Comparison of ENCODE assay signal across 17 cellular contexts in genomic region chr1:23795676-23796465, GRCh38. TPM values are rescaled to one million over a fixed set of nuclear protein-coding genes. Genes with fewer than 3 reads are reported as not detected.
DNase-seq lines count a peak whose midpoint lies in the region; ATAC-seq and TF ChIP-seq lines count a peak whose summit lies in the region.
"Had no signal": no experiment of that assay in that cellular context is flagged by ENCODE, and none has a peak within 500 bp of the region (broad histone marks: within the 10 kb centered on the region; RNA-seq: fewer than 3 reads in every experiment).

No MANE protein-coding gene starts in this region.

- H3K27me3 Mint-ChIP-seq in Calu3 (ENCODE audit: unreplicated experiment), result no peaks in the 10 kb centered on the region
- H3K27me3 Mint-ChIP-seq in neural crest cell (ENCODE audit: low read depth), result peaks cover 5% of the 10 kb centered on the region
- no peaks in the 10 kb centered on the region for H3K27me3 Mint-ChIP-seq in mesothelial cell of epicardium (ENCODE audit: low read depth)

- H3K36me3 Mint-ChIP-seq in Calu3 (ENCODE audit: insufficient read depth, unreplicated experiment), result peaks cover 96% of the 10 kb centered on the region
- no peaks in the 10 kb centered on the region for H3K36me3 Mint-ChIP-seq in neural crest cell (ENCODE audit: low read depth)
- peaks cover 3% of the 10 kb centered on the region for H3K36me3 Mint-ChIP-seq in mesothelial cell of epicardium

- no TSS peak for BruUV-seq in Calu3 (replicated peaks; lab: Mats Ljungman, UMichigan)

- intact Hi-C loops in Calu3 (cut with micrococcal nuclease; ENCODE audit: unreplicated experiment), result no loop called here

- H3K4me1 ChIP-seq in RWPE2 (ENCODE audit: insufficient read depth, poor library complexity, severe bottlenecking), result peaks cover 11% of the 10 kb centered on the region

- H3K9me3 Mint-ChIP-seq in Calu3 (ENCODE audit: low read depth, unreplicated experiment), result no peaks in the 10 kb centered on the region
- H3K9me3 Mint-ChIP-seq in neural crest cell, result no peaks in the 10 kb centered on the region
- no peaks in the 10 kb centered on the region for H3K9me3 Mint-ChIP-seq in mesothelial cell of epicardium

- ATAC-seq in RWPE2 (ENCODE audit: low read depth), result no peak
- ATAC-seq: activated CD4-positive, CD25-positive, alpha-beta regulatory T cell treated with anti-CD3 and anti-CD28 coated beads, Interleukin-2, amount 50 U/mL, for 24 hours; left ventricle myocardium superior; PC-3 had no signal

- DNase-seq in Calu3 (no peak), RWPE2 (ENCODE audit: low spot score) (no peak), neural crest cell (ENCODE audit: low read depth, low spot score) (no peak), Kasumi-1 (lab: John Stamatoyannopoulos, UW) (no peak), mesothelial cell of epicardium (ENCODE audit: low spot score in 2 of 2, unreplicated experiment in 2 of 2) (no peak)
- DNase-seq in activated CD4-positive, CD25-positive, alpha-beta regulatory T cell (lab: John Stamatoyannopoulos, UW), result no peak
- DNase-seq: activated gamma-delta T cell; anterior cingulate cortex; cerebellar nuclear complex; head of caudate nucleus; left ventricle myocardium superior; NCI-H1417; NCI-H526 treated with DMSO at 0.1 percent for 48 hours; PC-3; stimulated activated CD4-positive, alpha-beta T cell treated with anti-CD3 and anti-CD28 coated beads, Interleukin-2, amount 100 ng/mL, for 48 hours; T-helper 9 cell had no signal

- CTCF ChIA-PET in Calu3 (lab: Charles Lee), result no interaction called here

- peaks cover 56% of the 10 kb centered on the region for H3K36me3 ChIP-seq in RWPE2 (ENCODE audit: low read depth)

- H3K27ac Mint-ChIP-seq in Calu3 (ENCODE audit: unreplicated experiment) (peak overlapping the region; percentile 52), neural crest cell (ENCODE audit: unreplicated experiment) (no peak overlapping the region), mesothelial cell of epicardium (no peak overlapping the region)

- H3K27ac ChIP-seq in RWPE2 (ENCODE audit: poor library complexity, severe bottlenecking), result peak overlapping the region; percentile 23

- no peaks in the 10 kb centered on the region for H3K9me3 ChIP-seq in RWPE2 (ENCODE audit: severe bottlenecking)

- TF ChIP-seq CTCF in Calu3 (IDR thresholded peaks at IDR 0.05; ENCODE audit: unreplicated experiment) (no peak), RWPE2 (IDR thresholded peaks at IDR 0.05; ENCODE audit: poor library complexity, severe bottlenecking) (no peak), neural crest cell (conservative IDR thresholded peaks at IDR 0.05) (no peak), mesothelial cell of epicardium (IDR thresholded peaks at IDR 0.05; ENCODE audit: unreplicated experiment) (no peak)

- no peak overlapping the region for H3K4me3 ChIP-seq in RWPE2 (ENCODE audit: severe bottlenecking)

- H3K4me1 Mint-ChIP-seq in Calu3 (ENCODE audit: low read depth, unreplicated experiment) (peaks cover 8% of the 10 kb centered on the region), neural crest cell (peaks cover 14% of the 10 kb centered on the region), mesothelial cell of epicardium (peaks cover 20% of the 10 kb centered on the region)

- no peak overlapping the region for H3K4me3 Mint-ChIP-seq in Calu3 (ENCODE audit: low read depth, unreplicated experiment)
- H3K4me3 Mint-ChIP-seq in neural crest cell, result peak overlapping the region; percentile 81
- no peak overlapping the region for H3K4me3 Mint-ChIP-seq in mesothelial cell of epicardium

- no peaks in the 10 kb centered on the region for H3K27me3 ChIP-seq in RWPE2 (ENCODE audit: insufficient read depth, poor library complexity, severe bottlenecking)

RNA-seq across cellular contexts. Expression of gene GALE, which starts 4.7 kb away (rescaled TPM):
- total RNA-seq in Calu3 (2022) (76.7 and 97.9 TPM in 2 replicates), neural crest cell (47.1 and 47.2 TPM in 2 replicates), mesothelial cell of epicardium (22.5 to 26.9 TPM (median 26.9 TPM) in 3 replicates)

RNA-seq across cellular contexts. Expression of gene LYPLA2, which starts 4.9 kb away (rescaled TPM):
- total RNA-seq in Calu3 (2022), result 52.0 and 66.5 TPM in 2 replicates
- total RNA-seq in neural crest cell, result 88.9 and 89.6 TPM in 2 replicates
- 75.5 to 79.1 TPM (median 76.3 TPM) in 3 replicates for total RNA-seq in mesothelial cell of epicardium

RNA-seq across cellular contexts. Expression of gene PITHD1, which starts 17.7 kb away (rescaled TPM):
- total RNA-seq in Calu3 (2022), result 30.6 and 33.0 TPM in 2 replicates
- total RNA-seq in neural crest cell, result 54.8 and 57.5 TPM in 2 replicates
- 52.1 to 53.9 TPM (median 52.7 TPM) in 3 replicates for total RNA-seq in mesothelial cell of epicardium

RNA-seq across cellular contexts. Expression of gene HMGCL, which starts 29.4 kb away (rescaled TPM):
- total RNA-seq in Calu3 (2022) (23.1 and 27.8 TPM in 2 replicates), neural crest cell (15.6 and 17.4 TPM in 2 replicates), mesothelial cell of epicardium (27.4 to 30.7 TPM (median 29.2 TPM) in 3 replicates)

RNA-seq across cellular contexts. Expression of gene ELOA, which starts 52.6 kb away (rescaled TPM):
- total RNA-seq in Calu3 (2022), result 32.4 and 36.5 TPM in 2 replicates
- 43.1 and 45.8 TPM in 2 replicates for total RNA-seq in neural crest cell
- total RNA-seq in mesothelial cell of epicardium, result 28.4 to 31.5 TPM (median 30.4 TPM) in 3 replicates
